In genomic region chr20:32201977-32202363, GRCh38 we compare ENCODE assay signal across 18 cellular contexts. TPM values are rescaled to one million over a fixed set of nuclear protein-coding genes. Genes with fewer than 3 reads are reported as not detected.
DNase-seq lines count a peak whose midpoint lies in the region; ATAC-seq and TF ChIP-seq lines count a peak whose summit lies in the region.
"Had no signal": no experiment of that assay in that cellular context is flagged by ENCODE, and none has a peak within 500 bp of the region (broad histone marks: within the 10 kb centered on the region; RNA-seq: fewer than 3 reads in every experiment).

No MANE protein-coding gene starts in this region.

- H3K36me3 ChIP-seq in IMR-90 (ENCODE audit: control insufficient read depth, insufficient read depth, low read length) = peaks cover 37% of the 10 kb centered on the region
- peaks cover 0 to 4% of the 10 kb centered on the region in 2 donors for H3K36me3 ChIP-seq in prostate gland
- peaks cover 33% of the 10 kb centered on the region for H3K36me3 ChIP-seq in H7 (replicated peaks; ENCODE audit: control insufficient read depth, insufficient read depth, low read length)

- ATAC-seq in IMR-90 (ENCODE audit: low read depth) = no peak; the same call in 1 of the 2 replicates
- no peak for ATAC-seq in effector memory CD8-positive, alpha-beta T cell (replicated peaks)
- ATAC-seq in HG02981 (IDR thresholded peaks at IDR 0.05; ENCODE audit: unreplicated experiment) = no peak
- ATAC-seq: naive thymus-derived CD8-positive, alpha-beta T cell; PC-3 had no signal

- peaks cover 28% of the 10 kb centered on the region for H3K36me3 Mint-ChIP-seq in T-helper 1 cell treated with Interleukin-12 subunit alpha and Interleukin-12 subunit beta and Interleukin-4 antibody, amounts not matched to agents 30 μg/mL and 1 μg/mL, for 36 hours (ENCODE audit: low read depth)
- H3K36me3 Mint-ChIP-seq in effector memory CD8-positive, alpha-beta T cell (ENCODE audit: insufficient read depth) = peaks cover 42% of the 10 kb centered on the region

- no peaks in the 10 kb centered on the region for H3K27me3 ChIP-seq in IMR-90 (ENCODE audit: control insufficient read depth, insufficient read depth, low read length)
- H3K27me3 ChIP-seq in prostate gland (replicated peaks; ENCODE audit: insufficient read depth) = no peaks in the 10 kb centered on the region
- H3K27me3 ChIP-seq in H7 (ENCODE audit: control insufficient read depth, insufficient read depth, low read length) = no peaks in the 10 kb centered on the region

- no peak overlapping the region for H2BK20ac ChIP-seq in IMR-90 (ENCODE audit: low read depth, low read length)

- 92% methylated on average over 2 of the region's 8 CpGs; no CpG with 5 or more reads in 1 of the 2 experiments for WGBS in IMR-90 (ENCODE audit: extremely low coverage in 2 of 2, insufficient read length in 1 of 2), 2 experiments
- WGBS in prostate gland = 65% methylated on average over 8 of the region's 8 CpGs

- peak overlapping the region; percentile 51 for H2AK5ac ChIP-seq in IMR-90 (ENCODE audit: low read depth, low read length)

- peaks cover 61 to 93% of the 10 kb centered on the region in 2 experiments for H3K79me1 ChIP-seq in IMR-90 (ENCODE audit: low read depth in 1 of 2, low read length in 2 of 2)

- no peak overlapping the region for H4K91ac ChIP-seq in IMR-90 (ENCODE audit: insufficient read depth, low read depth, low read length)

- H2AK9ac ChIP-seq in IMR-90 (replicated peaks; ENCODE audit: low read depth, low read length, poor library complexity) = peak overlapping the region; percentile 58

- intact Hi-C loops in IMR-90 (cut with micrococcal nuclease) = no loop called here
- intact Hi-C loops in prostate gland (cut with DNase I) = loop anchor here (10.0 kb wide), 2 partner anchors 97 to 283 kb away; partner anchors contain the start of gene TM9SF4

- no peak overlapping the region for H2BK120ac ChIP-seq in IMR-90 (ENCODE audit: low read depth, low read length)

- H2BK5ac ChIP-seq in IMR-90 (ENCODE audit: low read depth, low read length, poor library complexity, severe bottlenecking) = no peak overlapping the region

- no peaks in the 10 kb centered on the region for H3K9me3 Mint-ChIP-seq in T-helper 1 cell treated with Interleukin-12 subunit alpha and Interleukin-12 subunit beta and Interleukin-4 antibody, amounts not matched to agents 30 μg/mL and 1 μg/mL, for 36 hours
- no peaks in the 10 kb centered on the region for H3K9me3 Mint-ChIP-seq in effector memory CD8-positive, alpha-beta T cell
- H3K9me3 Mint-ChIP-seq: activated CD4-positive, alpha-beta T cell treated with anti-CD3 and anti-CD28 coated beads, Interleukin-2, amount 10 ng/mL, durations not matched to agents 7 days and 5 days; naive thymus-derived CD8-positive, alpha-beta T cell had no signal

- no peak for DNase-seq in T-helper 1 cell
- no peak for DNase-seq in IMR-90
- no peak for DNase-seq in effector memory CD8-positive, alpha-beta T cell
- DNase-seq in prostate gland (ENCODE audit: low spot score) = no peak
- DNase-seq in H7 = no peak
- no peak for DNase-seq in NCI-H187 treated with DMSO at 0.1 percent for 48 hours (lab: John Stamatoyannopoulos, UW)
- DNase-seq: activated CD4-positive, alpha-beta T cell treated with anti-CD3 and anti-CD28 coated beads, Interleukin-2, amount 10 ng/mL, durations not matched to agents 7 days and 5 days; activated naive CD4-positive, alpha-beta T cell; Caco-2; kidney; naive thymus-derived CD8-positive, alpha-beta T cell; NCI-H1105; NCI-H345; PC-3; retina had no signal

- no TSS peak for BruUV-seq in IMR-90 (replicated peaks; lab: Mats Ljungman, UMichigan)

- no peak overlapping the region; the same call in 1 of the 2 replicates for H3K23ac ChIP-seq in IMR-90 (ENCODE audit: low read depth, low read length)

- TF ChIP-seq CTCF in IMR-90 (conservative IDR thresholded peaks at IDR 0.05; ENCODE audit: low read depth, low read length) (no peak), prostate gland (IDR thresholded peaks at IDR 0.05) (no peak)

- no peak overlapping the region for H3K56ac ChIP-seq in IMR-90 (ENCODE audit: extremely low read depth, insufficient read depth, low read length)

- H3K4me1 ChIP-seq in IMR-90 (ENCODE audit: control insufficient read depth, insufficient read depth, low read length) (peaks cover 18% of the 10 kb centered on the region), prostate gland (replicated peaks) (peaks cover 33% of the 10 kb centered on the region)

- no peak overlapping the region; the same call in 1 of the 2 replicates for H3K14ac ChIP-seq in IMR-90 (replicated peaks; ENCODE audit: low read depth, low read length)

- dilution Hi-C loops in IMR-90 (cut with HindIII; ENCODE audit: low sequenced_read_pairs, unreplicated experiment) = no loop called here

- peaks cover 45% of the 10 kb centered on the region for H3K4me1 Mint-ChIP-seq in T-helper 1 cell treated with Interleukin-12 subunit alpha and Interleukin-12 subunit beta and Interleukin-4 antibody, amounts not matched to agents 30 μg/mL and 1 μg/mL, for 36 hours (ENCODE audit: low read depth)
- peaks cover 43% of the 10 kb centered on the region in 2 donors for H3K4me1 Mint-ChIP-seq in effector memory CD8-positive, alpha-beta T cell (ENCODE audit: low read depth in 2 of 2)

- peaks cover 32% of the 10 kb centered on the region for H3K9me1 ChIP-seq in IMR-90 (ENCODE audit: insufficient read depth, low read length)

- H2BK15ac ChIP-seq in IMR-90 (ENCODE audit: low read depth, low read length) = no peak overlapping the region

- H3K27ac Mint-ChIP-seq in T-helper 1 cell treated with Interleukin-12 subunit alpha and Interleukin-12 subunit beta and Interleukin-4 antibody, amounts not matched to agents 30 μg/mL and 1 μg/mL, for 36 hours = peak overlapping the region; percentile 39
- peak overlapping the region; percentile 23 to 71 for H3K27ac Mint-ChIP-seq in effector memory CD8-positive, alpha-beta T cell
- H3K27ac Mint-ChIP-seq: activated CD4-positive, alpha-beta T cell treated with anti-CD3 and anti-CD28 coated beads, Interleukin-2, amount 10 ng/mL, durations not matched to agents 7 days and 5 days had no signal

- no peak overlapping the region for H3K9ac ChIP-seq in IMR-90 (ENCODE audit: low read depth, low read length)

- peak overlapping the region; percentile 40 for H3K4ac ChIP-seq in IMR-90 (ENCODE audit: low read depth, low read length)

- H2AFZ ChIP-seq in IMR-90 (replicated peaks; ENCODE audit: low read length, poor library complexity) = no peak overlapping the region

- no peak for TF ChIP-seq RAD21 in IMR-90 (IDR thresholded peaks at IDR 0.05; ENCODE audit: low read length)

- POLR2A ChIA-PET in IMR-90 (lab: Charles Lee; ENCODE audit: unreplicated experiment) = no interaction called here

- H3K9me3 ChIP-seq in IMR-90 (ENCODE audit: control insufficient read depth, insufficient read depth, low read length) (no peaks in the 10 kb centered on the region), prostate gland (no peaks in the 10 kb centered on the region)
- H3K9me3 ChIP-seq: Caco-2 had no signal

- no peak overlapping the region for H4K5ac ChIP-seq in IMR-90 (ENCODE audit: low read depth, low read length)

- H3K18ac ChIP-seq in IMR-90 (ENCODE audit: low read depth, low read length) = no peak overlapping the region

- H3K4me2 ChIP-seq in IMR-90 (ENCODE audit: low read depth, low read length) = no peak overlapping the region

- in situ Hi-C loops in IMR-90 (cut with MboI; ENCODE audit: low sequenced_read_pairs) = no loop called here

- H3K4me3 ChIP-seq in IMR-90 (ENCODE audit: insufficient read depth, low read depth, low read length) (no peak overlapping the region), prostate gland (no peak overlapping the region), H7 (ENCODE audit: insufficient read depth, low read depth, low read length) (no peak overlapping the region)

- H3K27ac ChIP-seq in IMR-90 (ENCODE audit: insufficient read depth, low read length) = no peak overlapping the region
- peak overlapping the region; percentile 94 to 97 for H3K27ac ChIP-seq in prostate gland
- H3K27ac ChIP-seq: 22Rv1 had no signal

- peaks cover 58% of the 10 kb centered on the region for H4K20me1 ChIP-seq in IMR-90 (ENCODE audit: insufficient read depth, low read length)

- CTCF ChIA-PET in IMR-90 (lab: Yijun Ruan, JAX) = no interaction called here

- TF ChIP-seq POLR2A in IMR-90 (IDR thresholded peaks at IDR 0.05; ENCODE audit: low read depth, low read length) = no peak
- TF ChIP-seq POLR2A in prostate gland (IDR thresholded peaks at IDR 0.05) = no peak

- no peak overlapping the region for H3K4me3 Mint-ChIP-seq in T-helper 1 cell treated with Interleukin-12 subunit alpha and Interleukin-12 subunit beta and Interleukin-4 antibody, amounts not matched to agents 30 μg/mL and 1 μg/mL, for 36 hours
- no peak overlapping the region for H3K4me3 Mint-ChIP-seq in effector memory CD8-positive, alpha-beta T cell
- H3K4me3 Mint-ChIP-seq: activated CD4-positive, alpha-beta T cell treated with anti-CD3 and anti-CD28 coated beads, Interleukin-2, amount 10 ng/mL, durations not matched to agents 7 days and 5 days had no signal

- H4K8ac ChIP-seq in IMR-90 (ENCODE audit: low read depth in 2 of 2, low read length in 2 of 2) = no peak overlapping the region

- no peaks in the 10 kb centered on the region for H3K27me3 Mint-ChIP-seq in T-helper 1 cell treated with Interleukin-12 subunit alpha and Interleukin-12 subunit beta and Interleukin-4 antibody, amounts not matched to agents 30 μg/mL and 1 μg/mL, for 36 hours (ENCODE audit: low read depth)
- no peaks in the 10 kb centered on the region for H3K27me3 Mint-ChIP-seq in effector memory CD8-positive, alpha-beta T cell
- H3K27me3 Mint-ChIP-seq: activated CD4-positive, alpha-beta T cell treated with anti-CD3 and anti-CD28 coated beads, Interleukin-2, amount 10 ng/mL, durations not matched to agents 7 days and 5 days; naive thymus-derived CD8-positive, alpha-beta T cell had no signal

TF ChIP-seq in IMR-90, 13 proteins besides CTCF, POLR2A, EP300 and RAD21 (continues in another document):
- TF ChIP-seq MXI1 (IDR thresholded peaks at IDR 0.05; ENCODE audit: borderline replicate concordance, low read depth, low read length) = no peak
- no peak for TF ChIP-seq RCOR1 (IDR thresholded peaks at IDR 0.05; ENCODE audit: insufficient replicate concordance, low read length)
- no peak for TF ChIP-seq BHLHE40 (IDR thresholded peaks at IDR 0.05; ENCODE audit: low read depth, low read length)
- TF ChIP-seq SMC3 (IDR thresholded peaks at IDR 0.05; ENCODE audit: low read depth, low read length) = no peak
- TF ChIP-seq MAFK (IDR thresholded peaks at IDR 0.05; ENCODE audit: low read depth, low read length) = no peak

RNA-seq across cellular contexts. Expression of gene PLAGL2, which starts 5.6 kb away (rescaled TPM):
- total RNA-seq in IMR-90 (2012; rRNA removed) (2.9 and 3.1 TPM in 2 replicates), prostate gland (10 to 100 TPM; 11.2 to 17.4 TPM)
- polyA plus RNA-seq in IMR-90 (2012; rRNA removed) = 7.5 and 7.7 TPM in 2 replicates
- polyA plus RNA-seq in IMR-90 (2012; cell fraction: cytosol; rRNA removed) = 3.8 and 4.2 TPM in 2 replicates
- polyA plus RNA-seq in IMR-90 (2012; cell fraction: nucleus; rRNA removed; ENCODE audit: low replicate concordance) = 6.0 and 7.6 TPM in 2 replicates
- total RNA-seq in H7 (2014; rRNA removed; shearing (Covaris generic)) = 8.5 and 10.0 TPM in 2 replicates

RNA-seq across cellular contexts. Expression of gene POFUT1, which starts 5.7 kb away (rescaled TPM):
- total RNA-seq in IMR-90 (2012; rRNA removed) (23.1 and 25.5 TPM in 2 replicates), prostate gland (10 to 100 TPM; 33.2 to 44.3 TPM)
- 35.4 and 41.1 TPM in 2 replicates for polyA plus RNA-seq in IMR-90 (2012; rRNA removed)
- 25.5 and 26.9 TPM in 2 replicates for polyA plus RNA-seq in IMR-90 (2012; cell fraction: cytosol; rRNA removed)
- polyA plus RNA-seq in IMR-90 (2012; cell fraction: nucleus; rRNA removed; ENCODE audit: low replicate concordance) = 17.8 and 18.6 TPM in 2 replicates
- total RNA-seq in H7 (2014; rRNA removed; shearing (Covaris generic)) = 25.9 and 40.3 TPM in 2 replicates
